In genomic region chr14:103126088-103126872, GRCh38 we compare ENCODE assay signal across 11 cellular contexts. TPM values are rescaled to one million over a fixed set of nuclear protein-coding genes. Genes with fewer than 3 reads are reported as not detected.
A peak's percentile ranks its signal among the peaks of the same experiment; 100 is the strongest.
DNase-seq lines count a peak whose midpoint lies in the region; ATAC-seq and TF ChIP-seq lines count a peak whose summit lies in the region.
"Had no signal": no experiment of that assay in that cellular context is flagged by ENCODE, and none has a peak within 500 bp of the region (broad histone marks: within the 10 kb centered on the region; RNA-seq: fewer than 3 reads in every experiment).

No MANE protein-coding gene starts in this region.

- H3K9ac ChIP-seq in adipocyte (ENCODE audit: low read length) (no peak overlapping the region), parathyroid adenoma (no peak overlapping the region)

- H3K4me1 ChIP-seq in adipocyte (ENCODE audit: control insufficient read depth, insufficient read depth, low read length) (peaks cover 63% of the 10 kb centered on the region), right cardiac atrium (ENCODE audit: control insufficient read depth, insufficient read depth, low read length) (peaks cover 2% of the 10 kb centered on the region), parathyroid adenoma (peaks cover 59% of the 10 kb centered on the region)
- H3K4me1 ChIP-seq in naive thymus-derived CD4-positive, alpha-beta T cell (ENCODE audit: control insufficient read depth in 2 of 2, insufficient read depth in 2 of 2, low read length in 2 of 2) = no peaks in the 10 kb centered on the region

- no peak for TF ChIP-seq CTCF in AG04450 (IDR thresholded peaks at IDR 0.05; ENCODE audit: low read depth, low read length)
- TF ChIP-seq CTCF in parathyroid adenoma (IDR thresholded peaks at IDR 0.05) = no peak

- POLR2A ChIA-PET in AG04450 (lab: Yijun Ruan, JAX) = interaction anchor here (0.9 kb wide), 1 partner anchor 402 kb away, joined by 3 read pairs; no protein-coding TSS in a partner anchor
- POLR2A ChIA-PET in naive thymus-derived CD4-positive, alpha-beta T cell (lab: Charles Lee) = no interaction called here

- 71% methylated on average over 22 of the region's 22 CpGs for WGBS in right cardiac atrium

- H3K27me3 Mint-ChIP-seq in naive thymus-derived CD4-positive, alpha-beta T cell = peaks cover 5 to 21% (median 15%) of the 10 kb centered on the region in 5 donors

- H3K4me2 ChIP-seq in parathyroid adenoma (ENCODE audit: low read length) = peak overlapping the region; percentile 54

- DNase-seq in AG04450 (ENCODE audit: low read depth, low spot score) (no peak), adipocyte (ENCODE audit: low read depth) (no peak), right cardiac atrium (peak in 2 of 3 donors; percentile 51 to 65), NCI-H2029 (lab: John Stamatoyannopoulos, UW) (no peak), NCI-H1048 (lab: John Stamatoyannopoulos, UW) (no peak)
- no peak for DNase-seq in naive thymus-derived CD4-positive, alpha-beta T cell
- DNase-seq: activated CD4-positive, CD25-positive, alpha-beta regulatory T cell treated with anti-CD3 and anti-CD28 coated beads, Interleukin-2, amount 50 U/mL, for 72 hours; activated naive CD8-positive, alpha-beta T cell treated with anti-CD3 and anti-CD28 coated beads, Interleukin-2, amount 10 ng/mL, durations not matched to agents 7 days and 5 days; NCI-H187 had no signal

- no peaks in the 10 kb centered on the region; the same call in 1 of the 2 replicates for H3K9me3 ChIP-seq in AG04450 (ENCODE audit: control insufficient read depth, insufficient read depth, low read length)
- no peaks in the 10 kb centered on the region for H3K9me3 ChIP-seq in adipocyte (ENCODE audit: control insufficient read depth, low read length)
- no peaks in the 10 kb centered on the region for H3K9me3 ChIP-seq in right cardiac atrium (ENCODE audit: control insufficient read depth, low read length)
- H3K9me3 ChIP-seq in parathyroid adenoma (ENCODE audit: control insufficient read depth, low read length) = no peaks in the 10 kb centered on the region
- no peaks in the 10 kb centered on the region for H3K9me3 ChIP-seq in naive thymus-derived CD4-positive, alpha-beta T cell (ENCODE audit: control insufficient read depth in 2 of 3, low read length in 3 of 3)

- H3K4me3 ChIP-seq in AG04450 (ENCODE audit: low read depth, low read length) (peak overlapping the region; percentile 34), adipocyte (ENCODE audit: low read length) (peak overlapping the region; percentile 81), right cardiac atrium (ENCODE audit: low read length) (peak overlapping the region; percentile 7), parathyroid adenoma (ENCODE audit: low read depth, low read length) (no peak overlapping the region)
- no peak overlapping the region for H3K4me3 ChIP-seq in naive thymus-derived CD4-positive, alpha-beta T cell (ENCODE audit: low read length)

- no peak overlapping the region for H3K4me3 Mint-ChIP-seq in naive thymus-derived CD4-positive, alpha-beta T cell
- H3K4me3 Mint-ChIP-seq: activated naive CD8-positive, alpha-beta T cell treated with anti-CD3 and anti-CD28 coated beads, Interleukin-2, amount 10 ng/mL, durations not matched to agents 7 days and 5 days had no signal

- peaks cover 0 to 4% (median 0%) of the 10 kb centered on the region in 7 donors for H3K4me1 Mint-ChIP-seq in naive thymus-derived CD4-positive, alpha-beta T cell
- H3K4me1 Mint-ChIP-seq: activated naive CD8-positive, alpha-beta T cell treated with anti-CD3 and anti-CD28 coated beads, Interleukin-2, amount 10 ng/mL, durations not matched to agents 7 days and 5 days had no signal

- ATAC-seq in right cardiac atrium = no peak
- no peak for ATAC-seq in HG02798 (IDR thresholded peaks at IDR 0.05; ENCODE audit: poor library complexity, unreplicated experiment)
- ATAC-seq in naive thymus-derived CD4-positive, alpha-beta T cell = no peak

- CTCF ChIA-PET in AG04450 (lab: Charles Lee) = interaction anchor here (0.7 to 3.1 kb wide), 3 partner anchors 10 to 21 kb away, joined by 3 to 12 read pairs (median 8); no protein-coding TSS in a partner anchor
- CTCF ChIA-PET in naive thymus-derived CD4-positive, alpha-beta T cell (lab: Charles Lee) = no interaction called here

- intact Hi-C loops in right cardiac atrium (cut with DNase I) = loop anchor here in 1 of 4 donors (10.0 kb wide), 1 partner anchor 59 kb away; no protein-coding TSS in a partner anchor
- intact Hi-C loops in naive thymus-derived CD4-positive, alpha-beta T cell (cut with micrococcal nuclease) = no loop called here

- peaks cover 3% of the 10 kb centered on the region for H3K79me2 ChIP-seq in parathyroid adenoma

- H3K36me3 ChIP-seq in adipocyte (ENCODE audit: control insufficient read depth, insufficient read depth, low read length, severe bottlenecking) (peaks cover 23% of the 10 kb centered on the region), parathyroid adenoma (ENCODE audit: control insufficient read depth, insufficient read depth, low read length) (no peaks in the 10 kb centered on the region)
- no peaks in the 10 kb centered on the region for H3K36me3 ChIP-seq in naive thymus-derived CD4-positive, alpha-beta T cell (ENCODE audit: control insufficient read depth in 2 of 3, insufficient read depth in 3 of 3, low read length in 3 of 3)

- no peaks in the 10 kb centered on the region for H3K36me3 Mint-ChIP-seq in naive thymus-derived CD4-positive, alpha-beta T cell
- H3K36me3 Mint-ChIP-seq: activated naive CD8-positive, alpha-beta T cell treated with anti-CD3 and anti-CD28 coated beads, Interleukin-2, amount 10 ng/mL, durations not matched to agents 7 days and 5 days had no signal

- H2AFZ ChIP-seq in parathyroid adenoma = no peak overlapping the region

- H3K9me3 Mint-ChIP-seq in naive thymus-derived CD4-positive, alpha-beta T cell = peaks cover 0 to 3% (median 0%) of the 10 kb centered on the region in 11 donors
- H3K9me3 Mint-ChIP-seq: activated naive CD8-positive, alpha-beta T cell treated with anti-CD3 and anti-CD28 coated beads, Interleukin-2, amount 10 ng/mL, durations not matched to agents 7 days and 5 days had no signal

- H3K27ac Mint-ChIP-seq in naive thymus-derived CD4-positive, alpha-beta T cell = no peak overlapping the region
- H3K27ac Mint-ChIP-seq: activated naive CD8-positive, alpha-beta T cell treated with anti-CD3 and anti-CD28 coated beads, Interleukin-2, amount 10 ng/mL, durations not matched to agents 7 days and 5 days had no signal

- H3K27ac ChIP-seq in AG04450 (ENCODE audit: low read depth, low read length) (no peak overlapping the region), right cardiac atrium (ENCODE audit: low read length) (no peak overlapping the region), parathyroid adenoma (no peak overlapping the region)
- H3K27ac ChIP-seq in naive thymus-derived CD4-positive, alpha-beta T cell (ENCODE audit: low read depth, low read length) = no peak overlapping the region

- H3K27me3 ChIP-seq in AG04450 (ENCODE audit: control insufficient read depth, insufficient read depth, low read length) (peaks cover 14% of the 10 kb centered on the region), adipocyte (replicated peaks; ENCODE audit: control insufficient read depth, insufficient read depth, low read length) (no peaks in the 10 kb centered on the region), right cardiac atrium (ENCODE audit: control insufficient read depth, insufficient read depth) (no peaks in the 10 kb centered on the region), parathyroid adenoma (ENCODE audit: control insufficient read depth, insufficient read depth, low read length) (no peaks in the 10 kb centered on the region)
- H3K27me3 ChIP-seq in naive thymus-derived CD4-positive, alpha-beta T cell (ENCODE audit: control insufficient read depth in 2 of 2, insufficient read depth in 2 of 2, low read length in 2 of 2) = no peaks in the 10 kb centered on the region

RNA-seq across cellular contexts. Expression of gene TNFAIP2, which starts 3.0 kb away (rescaled TPM):
- polyA plus RNA-seq in AG04450 (2011; rRNA removed) (15.3 and 20.2 TPM in 2 replicates), right cardiac atrium (46.7 TPM)
- 14.6 and 24.9 TPM in 2 replicates for polyA minus RNA-seq in AG04450 (2011; rRNA and poly(A)+ RNA removed)
- total RNA-seq in right cardiac atrium = 10 to 100 TPM; 41.5 to 51.3 (median 49.4) TPM
- 100 to 1,000 TPM in 1 of 5 experiments, 10 to 100 TPM in 1, 1 to 10 TPM in 3; 1.1 to 309 (median 5.5) TPM for total RNA-seq in naive thymus-derived CD4-positive, alpha-beta T cell
- polyA plus RNA-seq in naive thymus-derived CD4-positive, alpha-beta T cell = not detected

RNA-seq across cellular contexts. Expression of gene EXOC3L4, which starts 31.8 kb away (rescaled TPM):
- not detected in 2 replicates for polyA plus RNA-seq in AG04450 (2011; rRNA removed)
- 0.37 TPM in 1 of 2 replicates, not detected in the other for polyA minus RNA-seq in AG04450 (2011; rRNA and poly(A)+ RNA removed)
- 1 to 10 TPM in 3 of 4 donors, under 1 TPM in 1; 0.63 to 2.5 (median 1.1) TPM for total RNA-seq in right cardiac atrium
- polyA plus RNA-seq in right cardiac atrium = 1.4 TPM
- total RNA-seq in naive thymus-derived CD4-positive, alpha-beta T cell = not detected
- polyA plus RNA-seq in naive thymus-derived CD4-positive, alpha-beta T cell = not detected
- total RNA-seq: activated naive CD8-positive, alpha-beta T cell treated with anti-CD3 and anti-CD28 coated beads, Interleukin-2, amount 10 ng/mL, durations not matched to agents 7 days and 5 days had no signal

RNA-seq across cellular contexts. Expression of gene LBHD2, which starts 42.3 kb away (rescaled TPM):
- polyA plus RNA-seq in AG04450 (2011; rRNA removed) (not detected in 2 replicates), right cardiac atrium (not detected)
- polyA minus RNA-seq in AG04450 (2011; rRNA and poly(A)+ RNA removed) = not detected in 2 replicates
- not detected for total RNA-seq in right cardiac atrium
- total RNA-seq in naive thymus-derived CD4-positive, alpha-beta T cell = not detected
- not detected for polyA plus RNA-seq in naive thymus-derived CD4-positive, alpha-beta T cell
- total RNA-seq: activated naive CD8-positive, alpha-beta T cell treated with anti-CD3 and anti-CD28 coated beads, Interleukin-2, amount 10 ng/mL, durations not matched to agents 7 days and 5 days had no signal

Comparison
In these comparisons a context has a peak if more than half of its experiments do, and no peak if none do; other contexts are left out.
1. DNase-seq: peak in right cardiac atrium (2 of 3); none in AG04450 (single experiment), adipocyte (single experiment), NCI-H2029 (single experiment), NCI-H1048 (single experiment) and naive thymus-derived CD4-positive, alpha-beta T cell (0 of 9).
2. H3K4me3 ChIP-seq: peak in AG04450 (single experiment), adipocyte (single experiment) and right cardiac atrium (single experiment); none in parathyroid adenoma (single experiment) and naive thymus-derived CD4-positive, alpha-beta T cell (single experiment).
3. RNA of gene TNFAIP2, which starts 3.0 kb away (polyA plus RNA-seq): 46.7 TPM in right cardiac atrium (single experiment) and 15.3 to 20.2 TPM in AG04450; not detected in naive thymus-derived CD4-positive, alpha-beta T cell; every median in the first group is over 10 times any median in the second.